In genomic region chr18:36649205-36649604, GRCh38 we compare ENCODE assay signal across 21 cellular contexts.
A peak's percentile ranks its signal among the peaks of the same experiment; 100 is the strongest.
DNase-seq lines count a peak whose midpoint lies in the region; ATAC-seq, FAIRE-seq and TF ChIP-seq lines count a peak whose summit lies in the region.
"Had no signal": no experiment of that assay in that cellular context is flagged by ENCODE, and none has a peak within 500 bp of the region (broad histone marks: within the 10 kb centered on the region; RNA-seq: fewer than 3 reads in every experiment).

No MANE protein-coding gene starts in this region.

- H3K27me3 ChIP-seq in RWPE2 (ENCODE audit: insufficient read depth, poor library complexity, severe bottlenecking): no peaks in the 10 kb centered on the region
- no peaks in the 10 kb centered on the region for H3K27me3 ChIP-seq in endodermal cell (ENCODE audit: control insufficient read depth, insufficient read depth, low read length, poor library complexity, severe bottlenecking)
- H3K27me3 ChIP-seq in mesendoderm (ENCODE audit: insufficient read depth, low read length, poor library complexity): no peaks in the 10 kb centered on the region
- no peaks in the 10 kb centered on the region for H3K27me3 ChIP-seq in ovary
- H3K27me3 ChIP-seq: BLaER1, MG63 had no signal

- H4K8ac ChIP-seq in mesendoderm (ENCODE audit: low read depth, low read length): no peak overlapping the region

- no peak for ATAC-seq in RWPE2 (ENCODE audit: low read depth)

- peaks cover 8% of the 10 kb centered on the region for H3K4me1 Mint-ChIP-seq in endodermal cell
- H3K4me1 Mint-ChIP-seq: CD4-positive, CD25-positive, alpha-beta regulatory T cell had no signal

- WGBS in endodermal cell (ENCODE audit: insufficient coverage in 1 of 2, insufficient read length in 1 of 2), 2 experiments: 77% methylated on average over 3 of the region's 3 CpGs; no CpG with 5 or more reads in 1 of the 2 experiments
- WGBS in mesendoderm (ENCODE audit: extremely low coverage, insufficient coverage, low lambda C conversion rate): no CpG with 5 or more reads among the region's 3 CpGs
- WGBS in ovary, 3 donors: 89 to 96% (median 91%) methylated on average over 3 of the region's 3 CpGs

- H3K36me3 Mint-ChIP-seq in endodermal cell (ENCODE audit: low read depth): no peaks in the 10 kb centered on the region
- H3K36me3 Mint-ChIP-seq: CD4-positive, CD25-positive, alpha-beta regulatory T cell had no signal

- peaks cover 8% of the 10 kb centered on the region for H3K27me3 Mint-ChIP-seq in endodermal cell (ENCODE audit: insufficient read depth)

- TF ChIP-seq EP300 in ovary (IDR thresholded peaks at IDR 0.05): no peak

- no peak for TF ChIP-seq POLR2A in ovary (IDR thresholded peaks at IDR 0.05)

- H3K79me2 ChIP-seq in mesendoderm (ENCODE audit: control insufficient read depth, insufficient read depth, low read length): no peaks in the 10 kb centered on the region

- H3K4ac ChIP-seq in mesendoderm (ENCODE audit: low read depth, low read length): no peak overlapping the region

- no peak overlapping the region for H2BK15ac ChIP-seq in mesendoderm (replicated peaks; ENCODE audit: low read depth)

- no peaks in the 10 kb centered on the region for H3K79me1 ChIP-seq in mesendoderm (ENCODE audit: low read length)

- H3K27ac Mint-ChIP-seq in endodermal cell: no peak overlapping the region
- H3K27ac Mint-ChIP-seq: CD4-positive, CD25-positive, alpha-beta regulatory T cell had no signal

- H3K9me3 ChIP-seq in RWPE2 (ENCODE audit: severe bottlenecking): no peaks in the 10 kb centered on the region
- H3K9me3 ChIP-seq in endodermal cell (ENCODE audit: control insufficient read depth, low read length): no peaks in the 10 kb centered on the region
- H3K9me3 ChIP-seq in ovary: no peaks in the 10 kb centered on the region
- H3K9me3 ChIP-seq: BLaER1, MG63 had no signal

- no peak for TF ChIP-seq CTCF in D721Med (IDR thresholded peaks at IDR 0.05; ENCODE audit: insufficient read depth, missing control alignments)
- peak; percentile 7 for TF ChIP-seq CTCF in RWPE2 (IDR thresholded peaks at IDR 0.05; ENCODE audit: poor library complexity, severe bottlenecking)
- peak; percentile 42 for TF ChIP-seq CTCF in endodermal cell (conservative IDR thresholded peaks at IDR 0.05)
- no peak for TF ChIP-seq CTCF in ovary (IDR thresholded peaks at IDR 0.05)

- H3K27ac ChIP-seq in RWPE2 (ENCODE audit: poor library complexity, severe bottlenecking): no peak overlapping the region
- no peak overlapping the region for H3K27ac ChIP-seq in endodermal cell (ENCODE audit: low read depth, low read length)
- H3K27ac ChIP-seq in mesendoderm (ENCODE audit: low read depth, low read length): no peak overlapping the region
- no peak overlapping the region for H3K27ac ChIP-seq in ovary
- H3K27ac ChIP-seq: BLaER1 had no signal

- H3K9me3 Mint-ChIP-seq in endodermal cell: no peaks in the 10 kb centered on the region

- no peak overlapping the region for H2AK5ac ChIP-seq in mesendoderm (ENCODE audit: low read length)

- H3K4me3 ChIP-seq in RWPE2 (ENCODE audit: severe bottlenecking): no peak overlapping the region
- H3K4me3 ChIP-seq in endodermal cell (ENCODE audit: low read length): no peak overlapping the region
- H3K4me3 ChIP-seq in mesendoderm (ENCODE audit: low read length): no peak overlapping the region
- no peak overlapping the region for H3K4me3 ChIP-seq in ovary
- H3K4me3 ChIP-seq: BLaER1, MG63 had no signal

- H2BK120ac ChIP-seq in mesendoderm (ENCODE audit: low read depth, low read length): no peak overlapping the region

- H3K4me1 ChIP-seq in RWPE2 (ENCODE audit: insufficient read depth, poor library complexity, severe bottlenecking) (no peaks in the 10 kb centered on the region), endodermal cell (ENCODE audit: control insufficient read depth, insufficient read depth, low read length) (no peaks in the 10 kb centered on the region), mesendoderm (ENCODE audit: control insufficient read depth, low read depth, low read length) (no peaks in the 10 kb centered on the region), ovary (ENCODE audit: insufficient read depth) (no peaks in the 10 kb centered on the region)
- H3K4me1 ChIP-seq: BLaER1 had no signal

- no peak overlapping the region for H3K56ac ChIP-seq in mesendoderm (ENCODE audit: low read length)

- no peak overlapping the region for H3K23ac ChIP-seq in mesendoderm (ENCODE audit: low read length)

- intact Hi-C loops in ovary (cut with DNase I): no loop called here

- no peak overlapping the region for H4K5ac ChIP-seq in mesendoderm (ENCODE audit: low read length)

- no peak overlapping the region for H3K18ac ChIP-seq in mesendoderm (ENCODE audit: low read length)

- no peak for DNase-seq in D721Med (ENCODE audit: insufficient read length, low spot score)
- no peak for DNase-seq in RWPE2 (ENCODE audit: low spot score)
- DNase-seq in endodermal cell: no peak
- peak; percentile 22 for DNase-seq in mesendoderm
- no peak for DNase-seq in stimulated activated CD4-positive, alpha-beta T cell treated with anti-CD3 and anti-CD28 coated beads, Interleukin-12 subunit alpha, Interleukin-12 subunit beta, amount 100 ng/mL, for 4 hours
- DNase-seq in HuH-7.5 (ENCODE audit: low spot score): no peak
- no peak for DNase-seq in ovary
- no peak for DNase-seq in NCI-H1092 treated with DMSO at 0.1 percent for 48 hours (lab: John Stamatoyannopoulos, UW)
- DNase-seq: 8988T; CD4-positive, CD25-positive, alpha-beta regulatory T cell; KG1; MG63; NCI-H1417; NCI-H1694; NCI-H2029 treated with DMSO at 0.1 percent for 48 hours; NCI-H2227 treated with DMSO at 0.1 percent for 48 hours; NCI-H526 treated with DMSO at 0.1 percent for 48 hours; RPMI8226; SHP77 treated with DMSO at 0.1 percent for 48 hours had no signal

- no peak overlapping the region for H3K4me3 Mint-ChIP-seq in endodermal cell
- H3K4me3 Mint-ChIP-seq: CD4-positive, CD25-positive, alpha-beta regulatory T cell had no signal

- no peak overlapping the region for H3K9ac ChIP-seq in endodermal cell (ENCODE audit: extremely low read depth, low read length, poor library complexity, severe bottlenecking)
- H3K9ac ChIP-seq in mesendoderm (ENCODE audit: low read length): no peak overlapping the region
- H3K9ac ChIP-seq: BLaER1 had no signal

- H3K4me2 ChIP-seq in mesendoderm (ENCODE audit: low read length): no peak overlapping the region
- H3K4me2 ChIP-seq: BLaER1 had no signal

- no peak overlapping the region for H2BK5ac ChIP-seq in mesendoderm (ENCODE audit: low read length)

- H3K36me3 ChIP-seq in RWPE2 (ENCODE audit: low read depth) (no peaks in the 10 kb centered on the region), endodermal cell (ENCODE audit: control insufficient read depth, insufficient read depth, low read length) (no peaks in the 10 kb centered on the region), mesendoderm (ENCODE audit: control insufficient read depth, insufficient read depth, low read length) (no peaks in the 10 kb centered on the region), ovary (no peaks in the 10 kb centered on the region)
- H3K36me3 ChIP-seq: BLaER1, MG63 had no signal

- peak; percentile 80 for FAIRE-seq in D721Med (lab: Jason Lieb, UNC)
- FAIRE-seq: HTR-8/SVneo had no signal

Comparison
In these comparisons a context has a peak if more than half of its experiments do, and no peak if none do; other contexts are left out.
1. CTCF ChIP-seq: peak in RWPE2 (single experiment) and endodermal cell (single experiment); none in D721Med (single experiment) and ovary (0 of 3).